Comparison of ENCODE assay signal across 16 cellular contexts in the genomic region with DNA sequence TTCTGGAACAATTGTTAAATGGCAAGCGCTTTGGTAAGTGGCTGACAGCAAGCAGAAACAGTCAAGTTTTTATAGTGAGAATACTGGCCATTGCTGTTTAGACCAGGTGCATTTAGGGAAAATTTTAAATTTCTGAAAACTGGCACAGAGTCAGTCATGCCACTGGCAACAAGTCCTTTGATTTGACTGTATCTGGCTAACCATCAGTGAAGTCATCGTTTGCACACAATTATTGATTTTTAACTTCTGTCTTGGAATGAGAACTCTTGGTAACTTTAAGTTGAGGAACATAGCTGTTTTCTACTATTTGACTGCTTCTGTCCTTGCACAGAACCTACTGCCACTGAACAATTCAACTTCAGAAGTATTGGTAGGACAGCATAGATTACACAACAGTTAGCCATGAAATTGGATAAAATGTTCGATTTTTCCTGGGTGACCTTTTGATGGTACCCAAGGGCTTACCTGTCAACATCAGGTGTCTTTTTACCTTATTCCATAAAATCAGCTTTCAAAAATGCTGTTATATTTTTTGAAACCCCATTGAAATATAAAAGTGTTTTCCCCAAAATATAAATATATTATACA.
"Had no signal": no experiment of that assay in that cellular context is flagged by ENCODE, and none has a peak within 500 bp of the region (broad histone marks: within the 10 kb centered on the region; RNA-seq: fewer than 3 reads in every experiment).

No MANE protein-coding gene starts in this region.

- H3K36me3 Mint-ChIP-seq: naive thymus-derived CD4-positive, alpha-beta T cell had no signal

- H3K27me3 ChIP-seq: foreskin keratinocyte, hepatocyte, transverse colon had no signal

- H3K4me3 ChIP-seq: hepatocyte, thoracic aorta, transverse colon had no signal

- ATAC-seq: foreskin keratinocyte; left colon; naive thymus-derived CD4-positive, alpha-beta T cell; stimulated activated naive CD8-positive, alpha-beta T cell treated with anti-CD3 and anti-CD28 coated beads, Interleukin-15, Interleukin-2, amounts not matched to agents 100 U/mL and 50 U/mL, for 24 hours had no signal

- H3K4me3 Mint-ChIP-seq: dendritic cell treated with granulocyte-macrophage colony-stimulating factor and Interleukin-4, amounts not matched to agents 40 ng/mL and 50 ng/mL, for 4 days; naive thymus-derived CD4-positive, alpha-beta T cell; nephron progenitor cell had no signal

- DNase-seq: cerebellar nuclear complex; foreskin keratinocyte; head of caudate nucleus; kidney; left colon; mesendoderm; naive thymus-derived CD4-positive, alpha-beta T cell; nephron progenitor cell; small intestine; stimulated activated CD4-positive, alpha-beta T cell treated with anti-CD3 and anti-CD28 coated beads, Interleukin-2, amount 100 ng/mL, for 48 hours; stimulated activated naive CD8-positive, alpha-beta T cell treated with anti-CD3 and anti-CD28 coated beads, Interleukin-15, Interleukin-2, amounts not matched to agents 100 U/mL and 50 U/mL, for 24 hours; substantia nigra; transverse colon had no signal

- H3K27ac ChIP-seq: foreskin keratinocyte, thoracic aorta had no signal

- H3K36me3 ChIP-seq: transverse colon had no signal

- H3K4me1 ChIP-seq: foreskin keratinocyte had no signal

- H3K4me2 ChIP-seq: hepatocyte had no signal

- H3K27ac Mint-ChIP-seq: dendritic cell treated with granulocyte-macrophage colony-stimulating factor and Interleukin-4, amounts not matched to agents 40 ng/mL and 50 ng/mL, for 4 days; naive thymus-derived CD4-positive, alpha-beta T cell; nephron progenitor cell had no signal

- H3K9me3 ChIP-seq: thoracic aorta, transverse colon had no signal

- H2AFZ ChIP-seq: hepatocyte had no signal

- H3K9me3 Mint-ChIP-seq: dendritic cell treated with granulocyte-macrophage colony-stimulating factor and Interleukin-4, amounts not matched to agents 40 ng/mL and 50 ng/mL, for 4 days; nephron progenitor cell had no signal
